28 cellular contexts compared by ENCODE assay signal in genomic region chr7:87094322-87094721, GRCh38.
"Had no signal": no experiment of that assay in that cellular context is flagged by ENCODE, and none has a peak within 500 bp of the region (broad histone marks: within the 10 kb centered on the region; RNA-seq: fewer than 3 reads in every experiment).

No MANE protein-coding gene starts in this region.

- H3K27ac Mint-ChIP-seq: stimulated activated effector memory CD8-positive, alpha-beta T cell treated with anti-CD3 and anti-CD28 coated beads, Interleukin-12 subunit alpha, Interleukin-12 subunit beta, amount 100 ng/mL, for 72 hours; stimulated activated memory B cell treated with anti-CD40 and anti-IgM and Interleukin-4, amounts not matched to agents 10 μg/mL and 1 μg/mL and 100 μg/mL, for 72 hours; stimulated activated naive B cell treated with anti-CD40 and anti-IgM and Interleukin-4, amounts not matched to agents 10 μg/mL and 1 μg/mL and 100 μg/mL, for 72 hours; stimulated activated naive CD8-positive, alpha-beta T cell treated with anti-CD3 and anti-CD28 coated beads, Interleukin-15, amount 100 ng/mL, for 72 hours; stimulated activated naive CD8-positive, alpha-beta T cell treated with anti-CD3 and anti-CD28 coated beads, Interleukin-15, Interleukin-2, amounts not matched to agents 100 ng/mL and 50 ng/mL, for 24 hours; type B pancreatic cell had no signal

- H3K4me3 Mint-ChIP-seq: stimulated activated effector memory CD8-positive, alpha-beta T cell treated with anti-CD3 and anti-CD28 coated beads, Interleukin-12 subunit alpha, Interleukin-12 subunit beta, amount 100 ng/mL, for 72 hours; stimulated activated memory B cell treated with anti-CD40 and anti-IgM and Interleukin-4, amounts not matched to agents 10 μg/mL and 1 μg/mL and 100 μg/mL, for 72 hours; stimulated activated naive B cell treated with anti-CD40 and anti-IgM and Interleukin-4, amounts not matched to agents 10 μg/mL and 1 μg/mL and 100 μg/mL, for 72 hours; stimulated activated naive CD8-positive, alpha-beta T cell treated with anti-CD3 and anti-CD28 coated beads, Interleukin-15, amount 100 ng/mL, for 72 hours; stimulated activated naive CD8-positive, alpha-beta T cell treated with anti-CD3 and anti-CD28 coated beads, Interleukin-15, Interleukin-2, amounts not matched to agents 100 ng/mL and 50 ng/mL, for 24 hours; type B pancreatic cell had no signal

- DNase-seq: stimulated activated CD4-positive, alpha-beta T cell treated with anti-CD3 and anti-CD28 coated beads, Interleukin-2, amount 100 ng/mL, for 48 hours; stimulated activated CD4-positive, alpha-beta T cell treated with anti-CD3 and anti-CD28 coated beads, Interleukin-4, amount 100 ng/mL, for 1 hour; stimulated activated CD4-positive, alpha-beta T cell treated with anti-CD3 and anti-CD28 coated beads, Interleukin-4, amount 100 ng/mL, for 24 hours; stimulated activated CD4-positive, alpha-beta T cell treated with anti-CD3 and anti-CD28 coated beads, Interleukin-4, amount 100 ng/mL, for 4 hours; stimulated activated CD8-positive, alpha-beta memory T cell treated with anti-CD3 and anti-CD28 coated beads, Interleukin-4, amount 100 ng/mL, for 48 hours; stimulated activated naive B cell treated with anti-CD40 and anti-IgM and Interleukin-4, amounts not matched to agents 10 μg/mL and 1 μg/mL and 100 μg/mL, for 72 hours; stimulated activated naive CD4-positive, alpha-beta T cell; stimulated activated naive CD4-positive, alpha-beta T cell treated with Interleukin-2 at 50 U/mL for 16 hours; stimulated activated naive CD8-positive, alpha-beta T cell treated with anti-CD3 and anti-CD28 coated beads, Interleukin-15, amount 100 ng/mL, for 72 hours; stimulated activated naive CD8-positive, alpha-beta T cell treated with anti-CD3 and anti-CD28 coated beads, Interleukin-15, Interleukin-2, amounts not matched to agents 100 U/mL and 50 U/mL, for 24 hours; stomach; substantia nigra; testis; thyroid gland; tibial artery; transverse colon; trophoblast cell; upper lobe of left lung; upper lobe of right lung; uterus had no signal

- H3K9me3 Mint-ChIP-seq: stimulated activated effector memory CD8-positive, alpha-beta T cell treated with anti-CD3 and anti-CD28 coated beads, Interleukin-12 subunit alpha, Interleukin-12 subunit beta, amount 100 ng/mL, for 72 hours; stimulated activated memory B cell treated with anti-CD40 and anti-IgM and Interleukin-4, amounts not matched to agents 10 μg/mL and 1 μg/mL and 100 μg/mL, for 72 hours; stimulated activated naive CD8-positive, alpha-beta T cell treated with anti-CD3 and anti-CD28 coated beads, Interleukin-15, amount 100 ng/mL, for 72 hours; stimulated activated naive CD8-positive, alpha-beta T cell treated with anti-CD3 and anti-CD28 coated beads, Interleukin-15, Interleukin-2, amounts not matched to agents 100 ng/mL and 50 ng/mL, for 24 hours; type B pancreatic cell had no signal

- H3K4me1 Mint-ChIP-seq: stimulated activated effector memory CD8-positive, alpha-beta T cell treated with anti-CD3 and anti-CD28 coated beads, Interleukin-12 subunit alpha, Interleukin-12 subunit beta, amount 100 ng/mL, for 72 hours; stimulated activated memory B cell treated with anti-CD40 and anti-IgM and Interleukin-4, amounts not matched to agents 10 μg/mL and 1 μg/mL and 100 μg/mL, for 72 hours; stimulated activated naive B cell treated with anti-CD40 and anti-IgM and Interleukin-4, amounts not matched to agents 10 μg/mL and 1 μg/mL and 100 μg/mL, for 72 hours; stimulated activated naive CD8-positive, alpha-beta T cell treated with anti-CD3 and anti-CD28 coated beads, Interleukin-15, amount 100 ng/mL, for 72 hours had no signal

- H3K36me3 ChIP-seq: stomach, suprapubic skin, thoracic aorta, thyroid gland, tibial artery, tibial nerve, transverse colon, upper lobe of left lung, upper lobe of right lung, uterus, vagina had no signal

- H3K27me3 ChIP-seq: stomach, suprapubic skin, testis, thyroid gland, tibial artery, tibial nerve, transverse colon, upper lobe of left lung, upper lobe of right lung, uterus, vagina had no signal

- H3K9me3 ChIP-seq: stomach, suprapubic skin, testis, thoracic aorta, thyroid gland, tibial artery, tibial nerve, transverse colon, upper lobe of left lung, upper lobe of right lung, uterus, vagina had no signal

- ATAC-seq: stimulated activated effector memory CD8-positive, alpha-beta T cell treated with anti-CD3 and anti-CD28 coated beads, Interleukin-12 subunit alpha, Interleukin-12 subunit beta, amount 100 ng/mL, for 72 hours; stimulated activated memory B cell treated with anti-CD40 and anti-IgM and Interleukin-4, amounts not matched to agents 10 μg/mL and 1 μg/mL and 100 μg/mL, for 72 hours; stimulated activated naive B cell treated with anti-CD40 and anti-IgM and Interleukin-4, amounts not matched to agents 10 μg/mL and 1 μg/mL and 100 μg/mL, for 72 hours; stimulated activated naive CD8-positive, alpha-beta T cell treated with anti-CD3 and anti-CD28 coated beads, Interleukin-15, amount 100 ng/mL, for 72 hours; stimulated activated naive CD8-positive, alpha-beta T cell treated with anti-CD3 and anti-CD28 coated beads, Interleukin-15, Interleukin-2, amounts not matched to agents 100 U/mL and 50 U/mL, for 24 hours; upper lobe of right lung had no signal

- H3K36me3 Mint-ChIP-seq: stimulated activated effector memory CD8-positive, alpha-beta T cell treated with anti-CD3 and anti-CD28 coated beads, Interleukin-12 subunit alpha, Interleukin-12 subunit beta, amount 100 ng/mL, for 72 hours; stimulated activated memory B cell treated with anti-CD40 and anti-IgM and Interleukin-4, amounts not matched to agents 10 μg/mL and 1 μg/mL and 100 μg/mL, for 72 hours; type B pancreatic cell had no signal

- H3K27me3 Mint-ChIP-seq: stimulated activated memory B cell treated with anti-CD40 and anti-IgM and Interleukin-4, amounts not matched to agents 10 μg/mL and 1 μg/mL and 100 μg/mL, for 72 hours; type B pancreatic cell had no signal

- H3K27ac ChIP-seq: stomach, suprapubic skin, testis, thoracic aorta, thyroid gland, tibial artery, tibial nerve, transverse colon, upper lobe of left lung, upper lobe of right lung, uterus, vagina had no signal

- H3K4me3 ChIP-seq: stomach, suprapubic skin, testis, thoracic aorta, thyroid gland, tibial artery, tibial nerve, transverse colon, upper lobe of left lung, upper lobe of right lung, uterus, vagina had no signal

- H3K4me1 ChIP-seq: stomach, suprapubic skin, testis, thyroid gland, tibial artery, tibial nerve, transverse colon, upper lobe of left lung, upper lobe of right lung, uterus, vagina had no signal
